Comparison of ENCODE assay signal across 21 cellular contexts in the genomic region with DNA sequence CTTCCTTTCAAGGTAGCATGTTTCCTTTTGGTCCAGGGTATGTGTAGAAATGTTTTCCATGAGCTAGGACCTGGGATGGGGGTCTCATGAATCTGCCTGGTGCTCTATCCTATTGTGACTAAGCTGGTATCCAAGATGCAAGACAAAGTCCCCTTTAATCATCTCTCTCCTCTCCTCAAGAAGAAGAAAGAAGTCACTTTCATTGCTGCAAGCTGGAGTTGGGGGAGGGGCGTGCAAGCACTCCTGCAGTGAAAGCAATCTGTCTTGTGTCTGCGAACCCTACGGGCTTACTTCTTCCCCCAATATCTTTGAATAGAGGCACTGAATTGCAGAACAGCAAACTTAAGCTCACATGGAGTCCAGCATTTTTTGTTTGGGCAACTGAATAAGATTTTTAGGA. TPM values are rescaled to one million over a fixed set of nuclear protein-coding genes. Genes with fewer than 3 reads are reported as not detected.
"Had no signal": no experiment of that assay in that cellular context is flagged by ENCODE, and none has a peak within 500 bp of the region (broad histone marks: within the 10 kb centered on the region; RNA-seq: fewer than 3 reads in every experiment).

No MANE protein-coding gene starts in this region.

- ATAC-seq: activated CD8-positive, alpha-beta memory T cell treated with anti-CD3 and anti-CD28 coated beads, Interleukin-2, amount 10 ng/mL, durations not matched to agents 7 days and 5 days; activated CD8-positive, alpha-beta T cell treated with anti-CD3 and anti-CD28 coated beads for 36 hours; foreskin keratinocyte; left cardiac atrium had no signal

- H3K27me3 ChIP-seq: foreskin keratinocyte, testis, uterus had no signal

- H3K4me1 Mint-ChIP-seq: activated CD4-positive, alpha-beta T cell treated with anti-CD3 and anti-CD28 coated beads, Interleukin-2, amount 10 ng/mL, durations not matched to agents 7 days and 5 days; activated CD8-positive, alpha-beta memory T cell treated with anti-CD3 and anti-CD28 coated beads, Interleukin-2, amount 10 ng/mL, durations not matched to agents 7 days and 5 days; nephron had no signal

- H3K27me3 Mint-ChIP-seq: activated CD8-positive, alpha-beta memory T cell treated with anti-CD3 and anti-CD28 coated beads, Interleukin-2, amount 10 ng/mL, durations not matched to agents 7 days and 5 days had no signal

- H3K9me3 ChIP-seq: testis, uterus had no signal

- H3K4me3 ChIP-seq: testis, uterus had no signal

- H3K36me3 ChIP-seq: uterus had no signal

- H3K36me3 Mint-ChIP-seq: activated CD8-positive, alpha-beta memory T cell treated with anti-CD3 and anti-CD28 coated beads, Interleukin-2, amount 10 ng/mL, durations not matched to agents 7 days and 5 days; brain had no signal

- H3K27ac ChIP-seq: foreskin keratinocyte, testis, uterus, VCaP had no signal

- H3K27ac Mint-ChIP-seq: activated CD4-positive, alpha-beta T cell treated with anti-CD3 and anti-CD28 coated beads, Interleukin-2, amount 10 ng/mL, durations not matched to agents 7 days and 5 days; activated CD8-positive, alpha-beta memory T cell treated with anti-CD3 and anti-CD28 coated beads, Interleukin-2, amount 10 ng/mL, durations not matched to agents 7 days and 5 days; activated CD8-positive, alpha-beta T cell treated with anti-CD3 and anti-CD28 coated beads for 36 hours; nephron had no signal

- H3K4me3 Mint-ChIP-seq: activated CD4-positive, alpha-beta T cell treated with anti-CD3 and anti-CD28 coated beads, Interleukin-2, amount 10 ng/mL, durations not matched to agents 7 days and 5 days; activated CD8-positive, alpha-beta memory T cell treated with anti-CD3 and anti-CD28 coated beads, Interleukin-2, amount 10 ng/mL, durations not matched to agents 7 days and 5 days; activated CD8-positive, alpha-beta T cell treated with anti-CD3 and anti-CD28 coated beads for 36 hours; brain; nephron had no signal

- H3K4me1 ChIP-seq: foreskin keratinocyte, testis, uterus had no signal

- DNase-seq: activated CD4-positive, alpha-beta T cell treated with anti-CD3 and anti-CD28 coated beads, Interleukin-2, amount 10 ng/mL, durations not matched to agents 7 days and 5 days; activated CD4-positive, CD25-positive, alpha-beta regulatory T cell treated with anti-CD3 and anti-CD28 coated beads, Interleukin-2, amount 50 U/mL, for 72 hours; activated CD8-positive, alpha-beta memory T cell treated with anti-CD3 and anti-CD28 coated beads, Interleukin-2, amount 10 ng/mL, durations not matched to agents 7 days and 5 days; activated CD8-positive, alpha-beta T cell treated with anti-CD3 and anti-CD28 coated beads for 36 hours; activated gamma-delta T cell; activated naive CD4-positive, alpha-beta T cell treated with anti-CD3 and anti-CD28 coated beads, Interleukin-2, amount 50 U/mL, for 16 hours; activated T-cell treated with anti-CD3 and anti-CD28 coated beads for 4 hours; aorta; effector CD4-positive, alpha-beta T cell; foreskin keratinocyte; left cardiac atrium; stimulated activated CD4-positive, alpha-beta T cell treated with anti-CD3 and anti-CD28 coated beads, Interleukin-2, amount 100 ng/mL, for 48 hours; stimulated activated naive CD4-positive, alpha-beta T cell; testis; trophoblast cell; uterus had no signal

RNA-seq across cellular contexts. Expression of gene GRPR, which starts 27.2 kb away (rescaled TPM):
- total RNA-seq: activated CD8-positive, alpha-beta memory T cell treated with anti-CD3 and anti-CD28 coated beads, Interleukin-2, amount 10 ng/mL, durations not matched to agents 7 days and 5 days; activated CD8-positive, alpha-beta T cell treated with anti-CD3 and anti-CD28 coated beads for 36 hours; T-helper 2 cell treated with Interferon-gamma antibody and Interleukin-4, amounts not matched to agents 100 ng/mL and 5 ng/mL, for 36 hours had no signal
- polyA plus RNA-seq: aorta, foreskin keratinocyte, liver had no signal
